In genomic region chr20:2023151-2023550, GRCh38 we compare ENCODE assay signal across 25 cellular contexts. TPM values are rescaled to one million over a fixed set of nuclear protein-coding genes. Genes with fewer than 3 reads are reported as not detected.
A peak's percentile ranks its signal among the peaks of the same experiment; 100 is the strongest.
DNase-seq lines count a peak whose midpoint lies in the region; ATAC-seq, FAIRE-seq and TF ChIP-seq lines count a peak whose summit lies in the region.
"Had no signal": no experiment of that assay in that cellular context is flagged by ENCODE, and none has a peak within 500 bp of the region (broad histone marks: within the 10 kb centered on the region; RNA-seq: fewer than 3 reads in every experiment).

No MANE protein-coding gene starts in this region.

- no peak overlapping the region for H3K18ac ChIP-seq in H1 (ENCODE audit: extremely low read depth, low read length)

- no peaks in the 10 kb centered on the region for H3K23me2 ChIP-seq in H1 (ENCODE audit: low read depth, low read length)

- no peak overlapping the region for H2BK20ac ChIP-seq in H1 (ENCODE audit: low read length)

- no peaks in the 10 kb centered on the region for H3K79me1 ChIP-seq in H1 (ENCODE audit: low read depth, low read length)

- DNase-seq in MCF 10A (ENCODE audit: unreplicated experiment) (peak; percentile 63), breast epithelium (ENCODE audit: low spot score in 2 of 2) (no peak), NB4 (ENCODE audit: low read depth) (peak; percentile 32), H1 (ENCODE audit: low read depth in 1 of 2, low spot score in 2 of 2) (no peak), H4 (ENCODE audit: low spot score) (no peak), NCI-H1436 (lab: John Stamatoyannopoulos, UW) (no peak)
- DNase-seq in activated CD8-positive, alpha-beta memory T cell treated with anti-CD3 and anti-CD28 coated beads for 24 hours: no peak
- DNase-seq: 8988T; CD8-positive, alpha-beta memory T cell; EL; GF-D8; GM23248; KG1; NCI-H1417 treated with DMSO at 0.1 percent for 48 hours; NCI-H2029; NCI-H2227 treated with DMSO at 0.1 percent for 48 hours; NCI-H510A; NCI-H748 treated with DMSO at 0.1 percent for 48 hours; Peyer's patch; T-cell had no signal

- no peak overlapping the region for H2BK15ac ChIP-seq in H1 (ENCODE audit: low read length)

- H3K27ac ChIP-seq in breast epithelium (no peak overlapping the region), H1 (ENCODE audit: low read depth, low read length) (no peak overlapping the region)
- H3K27ac ChIP-seq: BLaER1 treated with 17β-estradiol and CSF1 and Interleukin-3, amounts not matched to agents 10 nM and 100 nM; GM23248; HL-60; Peyer's patch had no signal

- TF ChIP-seq EP300 in H1 (IDR thresholded peaks at IDR 0.05; ENCODE audit: borderline replicate concordance in 1 of 2, low read depth in 2 of 2, low read length in 2 of 2): no peak

- H2AFZ ChIP-seq in H1 (ENCODE audit: low read length): no peak overlapping the region
- H2AFZ ChIP-seq: GM23248 had no signal

- H4K8ac ChIP-seq in H1 (ENCODE audit: extremely low read depth, insufficient read depth, low read length): no peak overlapping the region

- H3K36me3 Mint-ChIP-seq in MCF 10A (ENCODE audit: insufficient read depth, unreplicated experiment): no peaks in the 10 kb centered on the region
- H3K36me3 Mint-ChIP-seq: T-cell had no signal

- peak in 1 of 2 experiments; percentile 13; a peak in 1 of 4 replicates for TF ChIP-seq RAD21 in H1 (IDR thresholded peaks at IDR 0.05 in 1 of 2, conservative IDR thresholded peaks at IDR 0.05 in 1 of 2; ENCODE audit: low read depth in 2 of 2, low read length in 2 of 2)

- H3K36me3 ChIP-seq in breast epithelium: no peaks in the 10 kb centered on the region
- H3K36me3 ChIP-seq in H1 (ENCODE audit: control insufficient read depth in 2 of 4, insufficient read depth in 4 of 4, low read length in 3 of 4): no peaks in the 10 kb centered on the region
- H3K36me3 ChIP-seq: Peyer's patch had no signal

- intact Hi-C loops in MCF 10A (cut with micrococcal nuclease): no loop called here
- intact Hi-C loops in breast epithelium (cut with DNase I; ENCODE audit: low total_unique reads): no loop called here

- WGBS in H1 (ENCODE audit: extremely low coverage in 1 of 2, insufficient coverage in 1 of 2, insufficient read length in 1 of 2, insufficient replicate concordance in 2 of 2, low coverage in 1 of 2, low lambda C conversion rate in 2 of 2, missing lambda C conversion rate in 1 of 2), 2 experiments: 60% methylated on average over 4 of the region's 4 CpGs; no CpG with 5 or more reads in 1 of the 2 experiments

- H3K23ac ChIP-seq in H1 (ENCODE audit: insufficient read length): no peak overlapping the region

- H3K9ac ChIP-seq in H1 (replicated peaks in 1 of 4; ENCODE audit: extremely low read depth in 1 of 4, low read depth in 3 of 4, low read length in 3 of 4): no peak overlapping the region
- H3K9ac ChIP-seq: BLaER1 treated with 17β-estradiol and CSF1 and Interleukin-3, amounts not matched to agents 10 nM and 100 nM; GM23248 had no signal

- no peak overlapping the region for H2BK120ac ChIP-seq in H1 (replicated peaks; ENCODE audit: low read depth, low read length)

- CTCF ChIA-PET in MCF 10A (lab: Yijun Ruan, JAX) (interaction anchor here (0.7 to 2.5 kb wide), 2 partner anchors 14 to 16 kb away, joined by 3 to 22 read pairs; no protein-coding TSS in a partner anchor), H1 (lab: Charles Lee; ENCODE audit: partially characterized antibody) (interaction anchor here (0.9 to 9.5 kb wide), 5 partner anchors 9 to 149 kb away, joined by 3 to 88 read pairs (median 4); no protein-coding TSS in a partner anchor)

- POLR2A ChIA-PET in MCF 10A (lab: Yijun Ruan, JAX) (no interaction called here), H1 (lab: Charles Lee; ENCODE audit: partially characterized antibody) (interaction anchor here (0.6 kb wide), 1 partner anchor 12 kb away, joined by 3 read pairs; no protein-coding TSS in a partner anchor)

- H3K27me3 Mint-ChIP-seq in MCF 10A (ENCODE audit: insufficient read depth, unreplicated experiment): peaks cover 67% of the 10 kb centered on the region

- no peaks in the 10 kb centered on the region for H3K9me3 Mint-ChIP-seq in MCF 10A (ENCODE audit: unreplicated experiment)
- H3K9me3 Mint-ChIP-seq: T-helper 2 cell treated with Interferon-gamma antibody and Interleukin-4, amounts not matched to agents 5 μg/mL and 100 μg/mL, for 36 hours had no signal

- H3K79me2 ChIP-seq in H1 (ENCODE audit: control insufficient read depth in 1 of 2, insufficient read depth in 2 of 2, low read length in 2 of 2): no peaks in the 10 kb centered on the region

- H3K4me3 ChIP-seq in breast epithelium (no peak overlapping the region), NB4 (ENCODE audit: low read depth, low read length) (no peak overlapping the region), H1 (ENCODE audit: extremely low read depth in 1 of 4, insufficient read depth in 2 of 4, low read depth in 3 of 4, low read length in 4 of 4) (no peak overlapping the region)
- H3K4me3 ChIP-seq: BLaER1 treated with 17β-estradiol and CSF1 and Interleukin-3, amounts not matched to agents 10 nM and 100 nM; GM23248; Peyer's patch had no signal

- peaks cover 0 to 5% of the 10 kb centered on the region in 2 donors for H3K27me3 ChIP-seq in breast epithelium
- no peaks in the 10 kb centered on the region for H3K27me3 ChIP-seq in H1 (replicated peaks in 1 of 4; ENCODE audit: control insufficient read depth in 3 of 4, extremely low read depth in 1 of 4, insufficient read depth in 3 of 4, low read length in 3 of 4)
- H3K27me3 ChIP-seq: BLaER1 treated with 17β-estradiol and CSF1 and Interleukin-3, amounts not matched to agents 10 nM and 100 nM; Peyer's patch had no signal

- no TSS peak for BruUV-seq in MCF 10A (replicated peaks; lab: Mats Ljungman, UMichigan)

- no peaks in the 10 kb centered on the region for H3K4me1 ChIP-seq in breast epithelium
- H3K4me1 ChIP-seq in H1 (replicated peaks in 1 of 4; ENCODE audit: control insufficient read depth in 3 of 4, insufficient read depth in 4 of 4, low read length in 3 of 4): no peaks in the 10 kb centered on the region
- H3K4me1 ChIP-seq: BLaER1 treated with 17β-estradiol and CSF1 and Interleukin-3, amounts not matched to agents 10 nM and 100 nM; Peyer's patch had no signal

- H3K27ac Mint-ChIP-seq in MCF 10A (ENCODE audit: low read depth, unreplicated experiment): no peak overlapping the region
- H3K27ac Mint-ChIP-seq: CD8-positive, alpha-beta memory T cell; T-cell; T-helper 2 cell treated with Interferon-gamma antibody and Interleukin-4, amounts not matched to agents 5 μg/mL and 100 μg/mL, for 36 hours had no signal

- no peak overlapping the region for H2BK5ac ChIP-seq in H1 (ENCODE audit: low read depth, low read length)

- H3K14ac ChIP-seq in H1 (ENCODE audit: insufficient read length): no peak overlapping the region

- no peak for ATAC-seq in HG03045 (IDR thresholded peaks at IDR 0.05; ENCODE audit: unreplicated experiment)
- ATAC-seq: T-cell had no signal

- H3K9me3 ChIP-seq in breast epithelium (peaks cover 14 to 16% of the 10 kb centered on the region in 2 donors), H1 (ENCODE audit: insufficient read depth in 2 of 2, low read depth in 1 of 2, low read length in 1 of 2) (no peaks in the 10 kb centered on the region)

- no peak overlapping the region for H2AK5ac ChIP-seq in H1 (ENCODE audit: low read depth, low read length)

- no peak overlapping the region for H3K56ac ChIP-seq in H1 (replicated peaks; ENCODE audit: insufficient read length, low read depth, low read length)

- no peak overlapping the region for H4K5ac ChIP-seq in H1 (ENCODE audit: insufficient read length, low read depth, low read length)

- H4K91ac ChIP-seq in H1 (replicated peaks; ENCODE audit: insufficient read length, low read length): no peak overlapping the region

- H2BK12ac ChIP-seq in H1 (ENCODE audit: low read depth, low read length): no peak overlapping the region

- H3K4me3 Mint-ChIP-seq in MCF 10A (ENCODE audit: unreplicated experiment): no peak overlapping the region
- H3K4me3 Mint-ChIP-seq: CD8-positive, alpha-beta memory T cell; T-cell; T-helper 2 cell treated with Interferon-gamma antibody and Interleukin-4, amounts not matched to agents 5 μg/mL and 100 μg/mL, for 36 hours had no signal

- TF ChIP-seq POLR2A in breast epithelium (IDR thresholded peaks at IDR 0.05) (no peak), NB4 (IDR thresholded peaks at IDR 0.05; ENCODE audit: extremely low read depth, insufficient read length) (no peak), H1 (IDR thresholded peaks at IDR 0.05; ENCODE audit: control extremely low read depth in 1 of 2, low read depth in 2 of 2, low read length in 2 of 2) (no peak)

- peak; percentile 50 for FAIRE-seq in H1 (lab: Jason Lieb, UNC)

- no peak overlapping the region for H3K4me2 ChIP-seq in H1 (ENCODE audit: insufficient read depth in 1 of 2, low read depth in 2 of 2, low read length in 2 of 2)
- H3K4me2 ChIP-seq: BLaER1 treated with 17β-estradiol and CSF1 and Interleukin-3, amounts not matched to agents 10 nM and 100 nM had no signal

- H4K20me1 ChIP-seq in H1 (replicated peaks in 1 of 2; ENCODE audit: control insufficient read depth in 1 of 2, insufficient read depth in 2 of 2, low read length in 2 of 2): no peaks in the 10 kb centered on the region
- H4K20me1 ChIP-seq: BLaER1 treated with 17β-estradiol and CSF1 and Interleukin-3, amounts not matched to agents 10 nM and 100 nM had no signal

- H3K4ac ChIP-seq in H1 (replicated peaks; ENCODE audit: insufficient read length, low read depth, low read length): no peak overlapping the region

- no peak for TF ChIP-seq CTCF in MCF 10A (IDR thresholded peaks at IDR 0.05; ENCODE audit: unreplicated experiment)
- no peak for TF ChIP-seq CTCF in breast epithelium (IDR thresholded peaks at IDR 0.05)
- no peak for TF ChIP-seq CTCF in NB4 (IDR thresholded peaks at IDR 0.05; ENCODE audit: low read depth, low read length)
- no peak for TF ChIP-seq CTCF in H1 (IDR thresholded peaks at IDR 0.05; ENCODE audit: control extremely low read depth in 1 of 3, insufficient read depth in 1 of 3, low read depth in 1 of 3, low read length in 3 of 3)

- no peaks in the 10 kb centered on the region for H3K4me1 Mint-ChIP-seq in MCF 10A (ENCODE audit: insufficient read depth, unreplicated experiment)
- H3K4me1 Mint-ChIP-seq: CD8-positive, alpha-beta memory T cell; T-cell had no signal

TF ChIP-seq in H1, 55 proteins besides CTCF, POLR2A, EP300 and RAD21:
- peak; percentile 73 for TF ChIP-seq SP1 (IDR thresholded peaks at IDR 0.05; ENCODE audit: low read depth, low read length)
- no peak for TF ChIP-seq KDM4A (IDR thresholded peaks at IDR 0.05; ENCODE audit: low read depth, low read length, severe bottlenecking)
TF ChIP-seq in H1: peak in this region for 1.

RNA-seq across cellular contexts. Expression of gene PDYN, which starts 29.3 kb away (rescaled TPM):
- not detected in 2 replicates for total RNA-seq in MCF 10A (2022)
- not detected for total RNA-seq in breast epithelium
- 0.54 and 0.63 TPM in 2 replicates for total RNA-seq in H1 (2021; fragmentation: NEBNext Ultra II Directional; extraction: Animal tissue kit (Norgen Biotek cat#: 25700))
- 0.46 and 0.60 TPM in 2 replicates for polyA plus RNA-seq in H1 (2011; rRNA removed)
- polyA plus RNA-seq in H1 (2011; cell fraction: cytosol; rRNA removed): 0.56 TPM
- polyA plus RNA-seq in H1 (2011; cell fraction: nucleus; rRNA removed): 0.40 TPM
- 0.43 to 0.94 TPM (median 0.65 TPM) in 4 replicates for polyA plus RNA-seq in H1 (2012, experiment 1 of 2)
- 0.35 TPM for polyA plus RNA-seq in H1 (2012, experiment 2 of 2)
- polyA plus RNA-seq in H1 (2013, experiment 1 of 2): 0.36 TPM
- polyA plus RNA-seq in H1 (2013, experiment 2 of 2): 0.53 TPM
- polyA minus RNA-seq in H1 (2011; rRNA and poly(A)+ RNA removed): 0.41 and 0.71 TPM in 2 replicates
- 0.44 TPM for polyA minus RNA-seq in H1 (2011; cell fraction: cytosol; rRNA and poly(A)+ RNA removed)
- 0.60 TPM for polyA minus RNA-seq in H1 (2011; cell fraction: nucleus; rRNA and poly(A)+ RNA removed)
- not detected in 2 replicates for total RNA-seq in H4 (2014; rRNA removed; shearing (Covaris generic))
- total RNA-seq: CD8-positive, alpha-beta memory T cell; GM23248; HT-29; Peyer's patch; T-cell had no signal
- polyA plus RNA-seq: CD8-positive, alpha-beta memory T cell; GM23248 had no signal

Comparison
In these comparisons a context has a peak if more than half of its experiments do, and no peak if none do; other contexts are left out.
1. DNase-seq: peak in MCF 10A (single experiment) and NB4 (single experiment); none in breast epithelium (0 of 2), H1 (0 of 2), H4 (single experiment), activated CD8-positive, alpha-beta memory T cell treated with anti-CD3 and anti-CD28 coated beads for 24 hours (single experiment) and NCI-H1436 (single experiment).